ENCODE assay signal across 11 cellular contexts in genomic region chr5:149543361-149544198, GRCh38. TPM values are rescaled to one million over a fixed set of nuclear protein-coding genes. Genes with fewer than 3 reads are reported as not detected.
DNase-seq lines count a peak whose midpoint lies in the region; ATAC-seq, FAIRE-seq and TF ChIP-seq lines count a peak whose summit lies in the region.
"Had no signal": no experiment of that assay in that cellular context is flagged by ENCODE, and none has a peak within 500 bp of the region (broad histone marks: within the 10 kb centered on the region; RNA-seq: fewer than 3 reads in every experiment).

No MANE protein-coding gene starts in this region.

- intact Hi-C loops in GM12878 (cut with micrococcal nuclease; ENCODE audit: unreplicated experiment): no loop called here

- 81% methylated on average over 8 of the region's 8 CpGs for WGBS in GM12878 (ENCODE audit: insufficient coverage, insufficient replicate concordance, low lambda C conversion rate, missing lambda C conversion rate)

- no peak overlapping the region for H2AFZ ChIP-seq in Loucy (ENCODE audit: low read length)
- no peak overlapping the region for H2AFZ ChIP-seq in GM12878 (ENCODE audit: control insufficient read depth, low read depth, low read length)

- H3K27ac Mint-ChIP-seq in stimulated activated memory B cell treated with anti-CD40 and anti-IgM and Interleukin-4, amounts not matched to agents 10 μg/mL and 1 μg/mL and 100 μg/mL, for 72 hours: peak overlapping the region; percentile 58

- peaks cover 91% of the 10 kb centered on the region for H4K20me1 ChIP-seq in Loucy (ENCODE audit: insufficient read depth, low read length, poor library complexity, severe bottlenecking)
- no peaks in the 10 kb centered on the region for H4K20me1 ChIP-seq in GM12878 (ENCODE audit: control insufficient read depth, insufficient read depth)

- no peaks in the 10 kb centered on the region for H3F3A ChIP-seq in Loucy (ENCODE audit: low read depth)

- no peak for TF ChIP-seq EP300 in GM12878 (IDR thresholded peaks at IDR 0.05; ENCODE audit: borderline replicate concordance in 1 of 2, control insufficient read depth in 1 of 2, low read depth in 2 of 2, low read length in 2 of 2)

- TF ChIP-seq POLR2A in GM12878 (IDR thresholded peaks at IDR 0.05; ENCODE audit: low read depth, low read length): no peak

- H3K4me2 ChIP-seq in Loucy (ENCODE audit: low read depth, low read length, poor library complexity, severe bottlenecking) (peak overlapping the region; percentile 50), GM12878 (ENCODE audit: control insufficient read depth, insufficient read depth) (no peak overlapping the region)

- peaks cover 35% of the 10 kb centered on the region for H3K36me3 Mint-ChIP-seq in stimulated activated memory B cell treated with anti-CD40 and anti-IgM and Interleukin-4, amounts not matched to agents 10 μg/mL and 1 μg/mL and 100 μg/mL, for 72 hours

- ATAC-seq in GM12878 (no peak), left lobe of liver (peak; percentile 62), GM21423 (IDR thresholded peaks at IDR 0.05; ENCODE audit: unreplicated experiment) (no peak), GM18511 (IDR thresholded peaks at IDR 0.05; ENCODE audit: unreplicated experiment) (no peak)
- ATAC-seq in stimulated activated memory B cell treated with anti-CD40 and anti-IgM and Interleukin-4, amounts not matched to agents 10 μg/mL and 1 μg/mL and 100 μg/mL, for 72 hours: no peak

- H3K4me1 Mint-ChIP-seq in stimulated activated memory B cell treated with anti-CD40 and anti-IgM and Interleukin-4, amounts not matched to agents 10 μg/mL and 1 μg/mL and 100 μg/mL, for 72 hours: peaks cover 50% of the 10 kb centered on the region

- H3K4me3 ChIP-seq in Loucy (ENCODE audit: low read length, poor library complexity, severe bottlenecking) (no peak overlapping the region), GM12878 (no peak overlapping the region)

- TSS peak; percentile 2 for BruUV-seq in GM12878 (replicated peaks; lab: Mats Ljungman, UMichigan)

- H3K4me3 Mint-ChIP-seq in stimulated activated memory B cell treated with anti-CD40 and anti-IgM and Interleukin-4, amounts not matched to agents 10 μg/mL and 1 μg/mL and 100 μg/mL, for 72 hours: no peak overlapping the region

- in situ Hi-C loops in GM12878 (cut with MboI): no loop called here

- no peak overlapping the region for H3K27ac ChIP-seq in GM12878 (ENCODE audit: control insufficient read depth, insufficient read depth)

- RAD21 ChIA-PET in GM12878 (lab: Charles Lee; ENCODE audit: unreplicated experiment): interaction anchor here (0.8 to 1.6 kb wide), 2 partner anchors 9 to 75 kb away, joined by 3 read pairs; no protein-coding TSS in a partner anchor

- TF ChIP-seq RAD21 in GM12878 (IDR thresholded peaks at IDR 0.05; ENCODE audit: insufficient read depth, low read depth, low read length): no peak

- no peaks in the 10 kb centered on the region for H3K27me3 Mint-ChIP-seq in stimulated activated memory B cell treated with anti-CD40 and anti-IgM and Interleukin-4, amounts not matched to agents 10 μg/mL and 1 μg/mL and 100 μg/mL, for 72 hours

- H3K4me1 ChIP-seq in Loucy (ENCODE audit: insufficient read depth, low read length, poor library complexity, severe bottlenecking) (peaks cover 38% of the 10 kb centered on the region), GM12878 (ENCODE audit: control insufficient read depth, insufficient read depth, low read length) (no peaks in the 10 kb centered on the region; the same call in 1 of the 2 replicates)

- FAIRE-seq in GM12878 (lab: Jason Lieb, UNC): no peak

- peaks cover 51% of the 10 kb centered on the region for H3K36me3 ChIP-seq in Loucy (ENCODE audit: insufficient read depth, low read length)
- H3K36me3 ChIP-seq in GM12878 (ENCODE audit: control insufficient read depth in 2 of 2, insufficient read depth in 2 of 2, low read length in 1 of 2): peaks cover 8 to 16% of the 10 kb centered on the region in 2 experiments

- SMC1A ChIA-PET in GM12878 (lab: Charles Lee; ENCODE audit: uncharacterized antibody, unreplicated experiment): interaction anchor here (0.9 to 2.2 kb wide), 14 partner anchors 9 to 198 kb away, joined by 3 to 6 read pairs (median 4); partner anchors contain the start of gene GRPEL2

- H3K9me3 ChIP-seq in Loucy (ENCODE audit: insufficient read depth, low read depth, low read length): no peaks in the 10 kb centered on the region
- no peaks in the 10 kb centered on the region for H3K9me3 ChIP-seq in GM12878 (replicated peaks; ENCODE audit: control insufficient read depth, insufficient read depth, low read length)

- no peaks in the 10 kb centered on the region for H3K27me3 ChIP-seq in Loucy (ENCODE audit: insufficient read depth, low read length, poor library complexity, severe bottlenecking)
- no peaks in the 10 kb centered on the region for H3K27me3 ChIP-seq in GM12878 (replicated peaks in 1 of 2; ENCODE audit: control insufficient read depth in 2 of 2, insufficient read depth in 2 of 2, low read length in 1 of 2)

- H3K9me2 ChIP-seq in Loucy (replicated peaks; ENCODE audit: low read depth, low read length): no peaks in the 10 kb centered on the region

- H3K79me2 ChIP-seq in Loucy (ENCODE audit: insufficient read depth, low read length): peaks cover 96% of the 10 kb centered on the region
- H3K79me2 ChIP-seq in GM12878 (ENCODE audit: control insufficient read depth, insufficient read depth, low read length): peaks cover 88% of the 10 kb centered on the region

- H3K9ac ChIP-seq in Loucy (ENCODE audit: low read depth, low read length, poor library complexity, severe bottlenecking) (peak overlapping the region; percentile 22), GM12878 (ENCODE audit: control insufficient read depth, insufficient read depth, low read length) (no peak overlapping the region)

- CTCF ChIA-PET in GM12878 (lab: Yijun Ruan, JAX): interaction anchor here (0.6 to 1.9 kb wide), 8 partner anchors 8 to 416 kb away, joined by 3 to 8 read pairs (median 3); partner anchors contain the start of gene CSNK1A1

- TF ChIP-seq CTCF in Loucy (conservative IDR thresholded peaks at IDR 0.05; ENCODE audit: low read length) (no peak), GM12878 (IDR thresholded peaks at IDR 0.05 in 2 of 3, conservative IDR thresholded peaks at IDR 0.05 in 1 of 3; ENCODE audit: control insufficient read depth in 2 of 3, extremely low read depth in 1 of 3, insufficient read depth in 1 of 3, low read depth in 3 of 3, low read length in 3 of 3) (no peak)

- DNase-seq in GM12878 (ENCODE audit: low read depth, low spot score) (no peak), left lobe of liver (ENCODE audit: low spot score) (no peak)
- DNase-seq in activated CD4-positive, alpha-beta T cell treated with anti-CD3 and anti-CD28 coated beads for 48 hours: no peak
- DNase-seq: activated CD4-positive, CD25-positive, alpha-beta regulatory T cell treated with anti-CD3 and anti-CD28 coated beads, Interleukin-2, amount 50 U/mL, for 72 hours; amniotic stem cell; GOT3; stimulated activated CD4-positive, alpha-beta T cell treated with anti-CD3 and anti-CD28 coated beads, Interleukin-4, amount 100 ng/mL, for 4 hours had no signal

- POLR2A ChIA-PET in GM12878 (lab: Charles Lee): interaction anchor here (0.6 to 2.1 kb wide), 8 partner anchors 9 to 124 kb away, joined by 3 to 7 read pairs (median 3); no protein-coding TSS in a partner anchor

- H3K9me3 Mint-ChIP-seq in stimulated activated memory B cell treated with anti-CD40 and anti-IgM and Interleukin-4, amounts not matched to agents 10 μg/mL and 1 μg/mL and 100 μg/mL, for 72 hours: no peaks in the 10 kb centered on the region

TF ChIP-seq in GM12878, 131 proteins besides CTCF, POLR2A, EP300 and RAD21 (continues in another document):
- TF ChIP-seq KAT2A (conservative IDR thresholded peaks at IDR 0.05; ENCODE audit: control insufficient read depth, low read depth, low read length) (no peak), NBN (IDR thresholded peaks at IDR 0.05) (no peak), SREBF1 (IDR thresholded peaks at IDR 0.05; ENCODE audit: low read length) (no peak), ASH2L (IDR thresholded peaks at IDR 0.05; ENCODE audit: borderline replicate concordance, low read depth) (no peak)

RNA-seq across cellular contexts. Expression of gene CSNK1A1, which starts 7.7 kb away (rescaled TPM):
- 312 and 318 TPM in 2 replicates for total RNA-seq in GM12878 (2013; cell fraction: nucleolus; rRNA removed)
- total RNA-seq in GM12878 (2014; rRNA removed) (146 and 155 TPM in 2 replicates), GM12878 (2014; rRNA removed; fragmentation: Illumina TruSeq; extraction: Trizol) (126 and 134 TPM in 2 replicates), GM12878 (2021) (138 and 143 TPM in 2 replicates), left lobe of liver (82.6 TPM)
- polyA plus RNA-seq in GM12878 (2011; ENCODE audit: low read depth): 53.0 TPM
- polyA plus RNA-seq in GM12878 (2011; rRNA removed) (132 and 184 TPM in 2 replicates), GM12878 (2014; fragmentation: Illumina TruSeq; extraction: Trizol) (107 and 127 TPM in 2 replicates), GM12878 (2014; fragmentation: Nextera tagmentation; extraction: Ambion mirVana) (10 to 100 TPM; 53.3 to 62.0 TPM), GM12878 (2014; rRNA removed) (104 and 106 TPM in 2 replicates), GM12878 (2016; fragmentation: Nextera tagmentation; extraction: Ambion mirVana) (100 to 1,000 TPM; 134 to 147 TPM)
- 61.7 and 81.7 TPM in 2 replicates for polyA plus RNA-seq in GM12878 (2011; cell fraction: cytosol; rRNA removed)
- polyA plus RNA-seq in GM12878 (2011; cell fraction: nucleus; rRNA removed): 69.8 and 72.5 TPM in 2 replicates
- polyA plus RNA-seq in GM12878 (2012): 54.7 and 73.9 TPM in 2 replicates
- 169 and 189 TPM in 2 replicates for polyA minus RNA-seq in GM12878 (2011; rRNA and poly(A)+ RNA removed)
- polyA minus RNA-seq in GM12878 (2011; cell fraction: cytosol; rRNA and poly(A)+ RNA removed): 61.2 and 75.4 TPM in 2 replicates
- 80.2 and 126 TPM in 2 replicates for polyA minus RNA-seq in GM12878 (2011; cell fraction: nucleus; rRNA and poly(A)+ RNA removed)

RNA-seq across cellular contexts. Expression of gene ARHGEF37, which starts 37.7 kb away (rescaled TPM):
- total RNA-seq in GM12878 (2013; cell fraction: nucleolus; rRNA removed): 0.17 and 0.32 TPM in 2 replicates
- 0.49 and 0.62 TPM in 2 replicates for total RNA-seq in GM12878 (2014; rRNA removed)
- total RNA-seq in GM12878 (2014; rRNA removed; fragmentation: Illumina TruSeq; extraction: Trizol): 0.85 and 0.97 TPM in 2 replicates
- total RNA-seq in GM12878 (2021): 1.1 and 1.2 TPM in 2 replicates
- 0.05 TPM for polyA plus RNA-seq in GM12878 (2011; ENCODE audit: low read depth)
- 0.29 and 0.52 TPM in 2 replicates for polyA plus RNA-seq in GM12878 (2011; rRNA removed)
- polyA plus RNA-seq in GM12878 (2011; cell fraction: cytosol; rRNA removed): 0.10 and 0.17 TPM in 2 replicates
- polyA plus RNA-seq in GM12878 (2011; cell fraction: nucleus; rRNA removed): 0.36 and 0.44 TPM in 2 replicates
- polyA plus RNA-seq in GM12878 (2012): 0.20 and 0.48 TPM in 2 replicates
- 0.60 and 0.65 TPM in 2 replicates for polyA plus RNA-seq in GM12878 (2014; fragmentation: Illumina TruSeq; extraction: Trizol)
- polyA plus RNA-seq in GM12878 (2014; fragmentation: Nextera tagmentation; extraction: Ambion mirVana): under 1 TPM; 0.16 to 0.23 TPM
- 0.58 and 0.63 TPM in 2 replicates for polyA plus RNA-seq in GM12878 (2014; rRNA removed)
- polyA plus RNA-seq in GM12878 (2016; fragmentation: Nextera tagmentation; extraction: Ambion mirVana): 1 to 10 TPM in 1 of 2 experiments, under 1 TPM in 1; 0.78 to 1.1 TPM
- polyA minus RNA-seq in GM12878 (2011; rRNA and poly(A)+ RNA removed): 0.07 and 0.15 TPM in 2 replicates
- polyA minus RNA-seq in GM12878 (2011; cell fraction: cytosol; rRNA and poly(A)+ RNA removed): not detected in 2 replicates
- 0.10 and 0.24 TPM in 2 replicates for polyA minus RNA-seq in GM12878 (2011; cell fraction: nucleus; rRNA and poly(A)+ RNA removed)
- 6.5 TPM for total RNA-seq in left lobe of liver
